ENCODE assay signal across 16 cellular contexts in the genomic region with DNA sequence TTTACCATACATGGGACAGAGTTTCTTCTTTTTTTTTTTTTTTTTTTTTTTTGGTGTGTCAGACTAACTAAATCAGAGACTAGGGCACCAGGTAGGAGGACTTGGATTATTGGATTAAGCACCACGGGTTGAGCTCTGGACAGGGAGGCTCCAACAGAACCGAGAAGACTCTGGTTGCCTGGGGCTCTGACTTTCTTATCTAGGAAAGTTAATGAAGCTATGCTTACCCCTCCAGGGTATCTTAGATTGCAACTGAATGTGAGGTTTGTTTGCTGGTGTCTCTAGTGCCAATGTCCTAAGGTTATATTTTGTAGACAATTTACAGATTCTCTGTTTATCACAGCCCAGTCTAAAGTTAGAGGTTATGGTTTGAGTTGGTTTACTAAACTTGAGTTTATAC. TPM values are rescaled to one million over a fixed set of nuclear protein-coding genes. Genes with fewer than 3 reads are reported as not detected.
DNase-seq lines count a peak whose midpoint lies in the region; ATAC-seq and TF ChIP-seq lines count a peak whose summit lies in the region.
"Had no signal": no experiment of that assay in that cellular context is flagged by ENCODE, and none has a peak within 500 bp of the region (broad histone marks: within the 10 kb centered on the region; RNA-seq: fewer than 3 reads in every experiment).

No MANE protein-coding gene starts in this region.

- TF ChIP-seq CTCF in heart left ventricle (IDR thresholded peaks at IDR 0.05) (no peak), spleen (IDR thresholded peaks at IDR 0.05 in 8 of 11, conservative IDR thresholded peaks at IDR 0.05 in 3 of 11) (no peak)

- no peak for DNase-seq in heart left ventricle
- DNase-seq in right cardiac atrium: no peak
- DNase-seq in ELF-1 (ENCODE audit: low read depth, low spot score): peak; percentile 66
- peak; percentile 72 for DNase-seq in epidermal melanocyte (ENCODE audit: insufficient read length, low spot score)
- DNase-seq in spleen: no peak
- DNase-seq in GDM1 (lab: John Stamatoyannopoulos, UW): no peak
- DNase-seq: CD4-positive, CD25-positive, alpha-beta regulatory T cell; DMS79; EL; GF-D8; HCEC 1CT; HFFc6 had no signal

- intact Hi-C loops in heart left ventricle (cut with DNase I) (no loop called here), right cardiac atrium (cut with DNase I) (no loop called here), spleen (cut with DNase I; ENCODE audit: low total_unique reads) (no loop called here)

- H3K9me3 ChIP-seq in heart left ventricle (peaks cover 0 to 8% (median 0%) of the 10 kb centered on the region in 12 donors), right cardiac atrium (ENCODE audit: control insufficient read depth, low read length) (no peaks in the 10 kb centered on the region), spleen (peaks cover 0 to 8% (median 0%) of the 10 kb centered on the region in 8 donors)

- no peaks in the 10 kb centered on the region for H3K27me3 ChIP-seq in heart left ventricle
- H3K27me3 ChIP-seq in right cardiac atrium (ENCODE audit: control insufficient read depth, insufficient read depth): no peaks in the 10 kb centered on the region
- H3K27me3 ChIP-seq in spleen (replicated peaks in 1 of 7): no peaks in the 10 kb centered on the region

- no peaks in the 10 kb centered on the region for H3K36me3 ChIP-seq in heart left ventricle
- no peaks in the 10 kb centered on the region for H3K36me3 ChIP-seq in spleen

- ATAC-seq in heart left ventricle (no peak), right cardiac atrium (no peak), HG03175 (IDR thresholded peaks at IDR 0.05; ENCODE audit: unreplicated experiment) (no peak), GM18873 (IDR thresholded peaks at IDR 0.05; ENCODE audit: low FRiP score, unreplicated experiment) (no peak)

- H3K4me1 ChIP-seq in heart left ventricle: peaks cover 0 to 53% (median 15%) of the 10 kb centered on the region in 12 donors
- peaks cover 3% of the 10 kb centered on the region for H3K4me1 ChIP-seq in right cardiac atrium (ENCODE audit: control insufficient read depth, insufficient read depth, low read length)
- peaks cover 14 to 94% (median 64%) of the 10 kb centered on the region in 6 donors for H3K4me1 ChIP-seq in spleen

- H3K4me3 ChIP-seq in heart left ventricle (no peak overlapping the region), right cardiac atrium (ENCODE audit: low read length) (no peak overlapping the region), spleen (no peak overlapping the region)

- 42 to 65% (median 54%) methylated on average over 2 of the region's 2 CpGs for WGBS in heart left ventricle, 4 donors
- 34% methylated on average over 2 of the region's 2 CpGs for WGBS in right cardiac atrium
- 65 to 86% (median 79%) methylated on average over 2 of the region's 2 CpGs for WGBS in spleen, 5 donors

- H3K27ac ChIP-seq in heart left ventricle (peak overlapping the region in 8 of 12 donors; percentile 25 to 85 (median 71)), right cardiac atrium (ENCODE audit: low read length) (no peak overlapping the region), spleen (peak overlapping the region in 6 of 8 donors; percentile 54 to 79 (median 67))
- H3K27ac ChIP-seq: 22Rv1, HL-60 had no signal

- TF ChIP-seq POLR2A in heart left ventricle (IDR thresholded peaks at IDR 0.05) (no peak), spleen (IDR thresholded peaks at IDR 0.05) (no peak)

RNA-seq across cellular contexts. Expression of gene ETS1, which starts 18.1 kb away (rescaled TPM):
- 100 to 1,000 TPM in 1 of 9 donors, 10 to 100 TPM in 8; 39.3 to 101 (median 45.9) TPM for total RNA-seq in heart left ventricle
- polyA plus RNA-seq in heart left ventricle: 10 to 100 TPM; 18.4 to 37.0 TPM
- total RNA-seq in right cardiac atrium: 10 to 100 TPM; 38.3 to 60.6 (median 55.3) TPM
- 24.5 TPM for polyA plus RNA-seq in right cardiac atrium
- total RNA-seq in spleen: 100 to 1,000 TPM; 328 to 455 (median 371) TPM
- polyA plus RNA-seq in spleen: 10 to 100 TPM; 58.1 to 95.2 (median 90.3) TPM

Comparison
In these comparisons a context has a peak if more than half of its experiments do, and no peak if none do; other contexts are left out.
1. DNase-seq: peak in ELF-1 (single experiment) and epidermal melanocyte (single experiment); none in heart left ventricle (0 of 5), right cardiac atrium (0 of 3), spleen (single experiment) and GDM1 (single experiment).